In genomic region chr9:93656426-93657222, GRCh38 we compare ENCODE assay signal across 33 cellular contexts.
DNase-seq lines count a peak whose midpoint lies in the region; ATAC-seq and TF ChIP-seq lines count a peak whose summit lies in the region.
"Had no signal": no experiment of that assay in that cellular context is flagged by ENCODE, and none has a peak within 500 bp of the region (broad histone marks: within the 10 kb centered on the region; RNA-seq: fewer than 3 reads in every experiment).

No MANE protein-coding gene starts in this region.

- peaks cover 15 to 87% of the 10 kb centered on the region in 2 donors for H3K36me3 ChIP-seq in neuronal stem cell (replicated peaks in 1 of 2; ENCODE audit: control insufficient read depth in 2 of 2, insufficient read depth in 2 of 2, low read length in 2 of 2)
- peaks cover 61 to 88% of the 10 kb centered on the region in 2 experiments for H3K36me3 ChIP-seq in mesenchymal stem cell (ENCODE audit: control insufficient read depth in 1 of 2, insufficient read depth in 2 of 2, low read depth in 1 of 2, low read length in 2 of 2)

- ATAC-seq in natural killer cell treated with Interleukin-12 subunit alpha and Interleukin-12 subunit beta and Interleukin-15 and Interleukin-18, amount 100 ng/mL, for 72 hours = no peak
- no peak for ATAC-seq in natural killer cell
- no peak for ATAC-seq in HG03280 (IDR thresholded peaks at IDR 0.05; ENCODE audit: unreplicated experiment)
- ATAC-seq in GM18502 (IDR thresholded peaks at IDR 0.05; ENCODE audit: poor library complexity, unreplicated experiment) = no peak
- ATAC-seq: activated CD8-positive, alpha-beta T cell treated with anti-CD3 and anti-CD28 coated beads, Interleukin-2, amount 10 ng/mL, durations not matched to agents 7 days and 5 days; body of pancreas; foreskin keratinocyte; GM12878; HCT116; Panc1 had no signal

- H3K18ac ChIP-seq in neuronal stem cell (ENCODE audit: low read length) = no peak overlapping the region
- no peak overlapping the region for H3K18ac ChIP-seq in mesenchymal stem cell (ENCODE audit: low read depth in 1 of 2, low read length in 2 of 2)

- H3K4me3 ChIP-seq in neuronal stem cell (ENCODE audit: low read length in 2 of 2) (no peak overlapping the region), mesenchymal stem cell (ENCODE audit: insufficient read depth in 1 of 2, low read depth in 1 of 2, low read length in 2 of 2) (no peak overlapping the region)
- H3K4me3 ChIP-seq: BLaER1, body of pancreas, dorsolateral prefrontal cortex, esophagus squamous epithelium, GM12878 had no signal

- H2BK12ac ChIP-seq in neuronal stem cell (ENCODE audit: low read length) (no peak overlapping the region), mesenchymal stem cell (ENCODE audit: low read length in 2 of 2) (no peak overlapping the region)

- TF ChIP-seq CTCF in natural killer cell (IDR thresholded peaks at IDR 0.05) = no peak
- no peak for TF ChIP-seq CTCF in glutamatergic neuron (IDR thresholded peaks at IDR 0.05; ENCODE audit: partially characterized antibody, unreplicated experiment)

- H3K27ac ChIP-seq in neuronal stem cell (replicated peaks; ENCODE audit: low read length) = no peak overlapping the region
- H3K27ac ChIP-seq in mesenchymal stem cell (ENCODE audit: low read length, poor library complexity, severe bottlenecking) = no peak overlapping the region
- H3K27ac ChIP-seq: BLaER1, body of pancreas, dorsolateral prefrontal cortex, esophagus squamous epithelium, foreskin keratinocyte had no signal

- no peaks in the 10 kb centered on the region for H3K36me3 Mint-ChIP-seq in natural killer cell treated with Interleukin-12 subunit alpha and Interleukin-12 subunit beta and Interleukin-15 and Interleukin-18, amount 100 ng/mL, for 72 hours
- H3K36me3 Mint-ChIP-seq in natural killer cell (no peaks in the 10 kb centered on the region), glutamatergic neuron (ENCODE audit: unreplicated experiment) (peaks cover 8% of the 10 kb centered on the region)

- no peak overlapping the region for H4K91ac ChIP-seq in neuronal stem cell (ENCODE audit: low read depth, low read length, poor library complexity)
- H4K91ac ChIP-seq in mesenchymal stem cell (ENCODE audit: low read length) = no peak overlapping the region

- H2AFZ ChIP-seq in neuronal stem cell (ENCODE audit: low read length) = no peak overlapping the region
- H2AFZ ChIP-seq in mesenchymal stem cell (ENCODE audit: low read depth, low read length) = no peak overlapping the region

- H2BK120ac ChIP-seq in neuronal stem cell (ENCODE audit: low read depth, low read length) (no peak overlapping the region), mesenchymal stem cell (ENCODE audit: low read depth, low read length) (no peak overlapping the region)

- no peaks in the 10 kb centered on the region for H3K9me3 Mint-ChIP-seq in natural killer cell treated with Interleukin-12 subunit alpha and Interleukin-12 subunit beta and Interleukin-15 and Interleukin-18, amount 100 ng/mL, for 72 hours
- no peaks in the 10 kb centered on the region for H3K9me3 Mint-ChIP-seq in natural killer cell
- peaks cover 5% of the 10 kb centered on the region for H3K9me3 Mint-ChIP-seq in glutamatergic neuron (ENCODE audit: unreplicated experiment)
- H3K9me3 Mint-ChIP-seq: activated T-helper 2 cell treated with anti-CD3 and anti-CD28 coated beads, Interferon-gamma antibody, Interleukin-2, Interleukin-4, amounts not matched to agents 10 μg/mL and 5 μg/mL and 100 μg/mL, durations not matched to agents 14 hours and 24 hours and 36 hours; IgD-negative memory B cell had no signal

- H2BK15ac ChIP-seq in neuronal stem cell (ENCODE audit: low read length) (no peak overlapping the region), mesenchymal stem cell (ENCODE audit: low read depth, poor library complexity, severe bottlenecking) (no peak overlapping the region)

- no peak overlapping the region for H3K4me3 Mint-ChIP-seq in natural killer cell treated with Interleukin-12 subunit alpha and Interleukin-12 subunit beta and Interleukin-15 and Interleukin-18, amount 100 ng/mL, for 72 hours
- H3K4me3 Mint-ChIP-seq in natural killer cell = no peak overlapping the region
- no peak overlapping the region for H3K4me3 Mint-ChIP-seq in glutamatergic neuron (ENCODE audit: unreplicated experiment)
- H3K4me3 Mint-ChIP-seq: activated CD8-positive, alpha-beta T cell treated with anti-CD3 and anti-CD28 coated beads, Interleukin-2, amount 10 ng/mL, durations not matched to agents 7 days and 5 days; IgD-negative memory B cell had no signal

- H3K4me1 Mint-ChIP-seq in natural killer cell treated with Interleukin-12 subunit alpha and Interleukin-12 subunit beta and Interleukin-15 and Interleukin-18, amount 100 ng/mL, for 72 hours (ENCODE audit: low read depth in 2 of 2) = peaks cover 0 to 4% of the 10 kb centered on the region in 2 donors
- H3K4me1 Mint-ChIP-seq in natural killer cell = peaks cover 0 to 4% of the 10 kb centered on the region in 2 donors
- H3K4me1 Mint-ChIP-seq in glutamatergic neuron (ENCODE audit: low read depth, unreplicated experiment) = no peaks in the 10 kb centered on the region
- H3K4me1 Mint-ChIP-seq: IgD-negative memory B cell had no signal

- no peak overlapping the region for H3K27ac Mint-ChIP-seq in natural killer cell treated with Interleukin-12 subunit alpha and Interleukin-12 subunit beta and Interleukin-15 and Interleukin-18, amount 100 ng/mL, for 72 hours
- H3K27ac Mint-ChIP-seq in natural killer cell (no peak overlapping the region), glutamatergic neuron (ENCODE audit: unreplicated experiment) (no peak overlapping the region)
- H3K27ac Mint-ChIP-seq: activated CD8-positive, alpha-beta T cell treated with anti-CD3 and anti-CD28 coated beads, Interleukin-2, amount 10 ng/mL, durations not matched to agents 7 days and 5 days; IgD-negative memory B cell had no signal

- H3K14ac ChIP-seq in neuronal stem cell (ENCODE audit: low read length) = no peak overlapping the region
- no peak overlapping the region for H3K14ac ChIP-seq in mesenchymal stem cell (ENCODE audit: low read length in 2 of 2)

- no peak overlapping the region for H2AK5ac ChIP-seq in neuronal stem cell (ENCODE audit: low read depth, low read length)
- no peak overlapping the region for H2AK5ac ChIP-seq in mesenchymal stem cell (ENCODE audit: low read length, severe bottlenecking)

- H3K4me2 ChIP-seq in neuronal stem cell (ENCODE audit: insufficient read depth, low read length, poor library complexity, severe bottlenecking) (no peak overlapping the region), mesenchymal stem cell (ENCODE audit: low read length, poor library complexity, severe bottlenecking) (no peak overlapping the region)
- H3K4me2 ChIP-seq: BLaER1 had no signal

- H2BK5ac ChIP-seq in neuronal stem cell (ENCODE audit: low read length) (no peak overlapping the region), mesenchymal stem cell (ENCODE audit: low read depth, low read length, poor library complexity, severe bottlenecking) (no peak overlapping the region)

- no peaks in the 10 kb centered on the region for H3K27me3 Mint-ChIP-seq in natural killer cell treated with Interleukin-12 subunit alpha and Interleukin-12 subunit beta and Interleukin-15 and Interleukin-18, amount 100 ng/mL, for 72 hours
- H3K27me3 Mint-ChIP-seq in natural killer cell (ENCODE audit: low read depth in 2 of 2) (no peaks in the 10 kb centered on the region), glutamatergic neuron (ENCODE audit: unreplicated experiment) (no peaks in the 10 kb centered on the region)
- H3K27me3 Mint-ChIP-seq: IgD-negative memory B cell had no signal

- WGBS in neuronal stem cell (ENCODE audit: extremely low coverage in 2 of 2, insufficient read length in 2 of 2, insufficient replicate concordance in 1 of 2), 2 donors = no CpG with 5 or more reads among the region's 15 CpGs
- WGBS in mesenchymal stem cell = 96% methylated on average over 15 of the region's 15 CpGs

- intact Hi-C loops in natural killer cell (cut with micrococcal nuclease) = no loop called here

- peaks cover 0 to 2% of the 10 kb centered on the region in 2 donors for H3K9me3 ChIP-seq in neuronal stem cell (replicated peaks in 1 of 2; ENCODE audit: control insufficient read depth in 2 of 2, insufficient read depth in 1 of 2, low read depth in 1 of 2, low read length in 2 of 2)
- no peaks in the 10 kb centered on the region for H3K9me3 ChIP-seq in mesenchymal stem cell (ENCODE audit: control insufficient read depth, low read length)
- H3K9me3 ChIP-seq: body of pancreas, esophagus squamous epithelium had no signal

- H3K4me1 ChIP-seq in neuronal stem cell (ENCODE audit: control insufficient read depth in 2 of 2, insufficient read depth in 1 of 2, low read depth in 1 of 2, low read length in 2 of 2) (peaks cover 0 to 2% of the 10 kb centered on the region in 2 donors), mesenchymal stem cell (ENCODE audit: control insufficient read depth, insufficient read depth, low read depth, low read length) (no peaks in the 10 kb centered on the region)
- H3K4me1 ChIP-seq: BLaER1, body of pancreas, esophagus squamous epithelium, foreskin keratinocyte had no signal

- peak; percentile 54 for DNase-seq in natural killer cell treated with Interleukin-12 subunit alpha and Interleukin-12 subunit beta and Interleukin-15 and Interleukin-18, amount 100 ng/mL, for 72 hours (ENCODE audit: low spot score)
- DNase-seq in natural killer cell (no peak), glutamatergic neuron (peak; percentile 11), neuronal stem cell (ENCODE audit: low spot score) (no peak), mesenchymal stem cell (no peak), HuH-7 (ENCODE audit: low spot score) (no peak)
- DNase-seq: activated CD4-positive, alpha-beta T cell treated with anti-CD3 and anti-CD28 coated beads for 4 hours; activated CD8-positive, alpha-beta T cell treated with anti-CD3 and anti-CD28 coated beads, Interleukin-2, amount 10 ng/mL, durations not matched to agents 7 days and 5 days; activated T-cell treated with anti-CD3 and anti-CD28 coated beads for 4 hours; cerebellar nuclear complex; DMS153; esophagus squamous epithelium; foreskin keratinocyte; kidney glomerular epithelial cell; mammary epithelial cell; NCI-H146; NCI-H226; NCI-H69; stimulated activated CD4-positive, alpha-beta T cell treated with anti-CD3 and anti-CD28 coated beads, Interleukin-15, amount 100 ng/mL, for 24 hours; stimulated activated CD4-positive, alpha-beta T cell treated with anti-CD3 and anti-CD28 coated beads, Interleukin-4, amount 100 ng/mL, for 4 hours; SW 1271; T-helper 9 cell; trophoblast cell had no signal

- H4K8ac ChIP-seq in neuronal stem cell (ENCODE audit: low read depth, low read length) (no peak overlapping the region), mesenchymal stem cell (ENCODE audit: low read length) (no peak overlapping the region)

- H3K79me1 ChIP-seq in neuronal stem cell (ENCODE audit: low read depth, low read length) = peaks cover 2% of the 10 kb centered on the region
- H3K79me1 ChIP-seq in mesenchymal stem cell (replicated peaks; ENCODE audit: low read length, poor library complexity, severe bottlenecking) = peaks cover 3% of the 10 kb centered on the region

- H3K23ac ChIP-seq in neuronal stem cell (ENCODE audit: low read depth, low read length, poor library complexity) (no peak overlapping the region), mesenchymal stem cell (ENCODE audit: low read length in 2 of 2) (no peak overlapping the region)

- no peaks in the 10 kb centered on the region for H3K27me3 ChIP-seq in neuronal stem cell (ENCODE audit: control insufficient read depth in 3 of 3, insufficient read depth in 3 of 3, low read depth in 1 of 3, low read length in 3 of 3)
- H3K27me3 ChIP-seq in mesenchymal stem cell (ENCODE audit: control insufficient read depth in 1 of 2, insufficient read depth in 1 of 2, low read length in 2 of 2) = no peaks in the 10 kb centered on the region
- H3K27me3 ChIP-seq: BLaER1, body of pancreas, dorsolateral prefrontal cortex, esophagus squamous epithelium, foreskin keratinocyte had no signal

- H3K4ac ChIP-seq in neuronal stem cell (ENCODE audit: low read length) = no peak overlapping the region
- no peak overlapping the region for H3K4ac ChIP-seq in mesenchymal stem cell (ENCODE audit: low read depth in 1 of 2, low read length in 2 of 2)

- H3K9ac ChIP-seq in neuronal stem cell (ENCODE audit: low read depth, low read length, poor library complexity) = peak overlapping the region; percentile 21
- no peak overlapping the region for H3K9ac ChIP-seq in mesenchymal stem cell (ENCODE audit: low read length)
- H3K9ac ChIP-seq: BLaER1 had no signal

Comparison
In these comparisons a context has a peak if more than half of its experiments do, and no peak if none do; other contexts are left out.
1. DNase-seq: peak in natural killer cell treated with Interleukin-12 subunit alpha and Interleukin-12 subunit beta and Interleukin-15 and Interleukin-18, amount 100 ng/mL, for 72 hours (single experiment) and glutamatergic neuron (single experiment); none in natural killer cell (single experiment), neuronal stem cell (single experiment), mesenchymal stem cell (single experiment) and HuH-7 (single experiment).